Comparison of ENCODE assay signal across 8 cellular contexts in genomic region chr11:45872513-45873356, GRCh38. TPM values are rescaled to one million over a fixed set of nuclear protein-coding genes. Genes with fewer than 3 reads are reported as not detected.
DNase-seq lines count a peak whose midpoint lies in the region; ATAC-seq, FAIRE-seq and TF ChIP-seq lines count a peak whose summit lies in the region.

No MANE protein-coding gene starts in this region.

- peak overlapping the region in 1 of 3 donors; percentile 48 for H3K27ac Mint-ChIP-seq in CD4-positive, CD25-positive, alpha-beta regulatory T cell

- H3K27ac ChIP-seq in CD4-positive, CD25-positive, alpha-beta regulatory T cell (ENCODE audit: insufficient read depth, low read length, poor library complexity, severe bottlenecking): no peak overlapping the region
- H3K27ac ChIP-seq in heart left ventricle: no peak overlapping the region
- no peak overlapping the region for H3K27ac ChIP-seq in psoas muscle

- no peak for TF ChIP-seq POLR2A in H54 (IDR thresholded peaks at IDR 0.05; ENCODE audit: low read depth, low read length)
- TF ChIP-seq POLR2A in heart left ventricle (IDR thresholded peaks at IDR 0.05): no peak

- no peaks in the 10 kb centered on the region for H3K9me3 ChIP-seq in CD4-positive, CD25-positive, alpha-beta regulatory T cell (ENCODE audit: control insufficient read depth in 2 of 2, low read length in 2 of 2)
- H3K9me3 ChIP-seq in adipocyte (ENCODE audit: control insufficient read depth, low read length) (no peaks in the 10 kb centered on the region), heart left ventricle (no peaks in the 10 kb centered on the region), psoas muscle (no peaks in the 10 kb centered on the region)

- FAIRE-seq in H54 (lab: Jason Lieb, UNC): no peak

- intact Hi-C loops in heart left ventricle (cut with DNase I): loop anchor here in 2 of 10 donors (10.0 kb wide), 1 partner anchor 132 kb away; no protein-coding TSS in a partner anchor
- intact Hi-C loops in psoas muscle (cut with DNase I): loop anchor here (5.0 to 10.0 kb wide), 3 partner anchors 45 to 232 kb away; partner anchors contain the start of gene PEX16 (in 1 of the 2)

- WGBS in heart left ventricle, 4 donors: 62 to 71% (median 66%) methylated on average over 10 of the region's 10 CpGs
- WGBS in psoas muscle, 3 donors: 69 to 73% (median 69%) methylated on average over 10 of the region's 10 CpGs

- no peaks in the 10 kb centered on the region for H3K27me3 Mint-ChIP-seq in CD4-positive, CD25-positive, alpha-beta regulatory T cell

- H3K4me1 ChIP-seq in CD4-positive, CD25-positive, alpha-beta regulatory T cell (ENCODE audit: control insufficient read depth, insufficient read depth, low read length, poor library complexity, severe bottlenecking): no peaks in the 10 kb centered on the region
- H3K4me1 ChIP-seq in adipocyte (ENCODE audit: control insufficient read depth, insufficient read depth, low read length) (no peaks in the 10 kb centered on the region), heart left ventricle (peaks cover 0 to 14% (median 0%) of the 10 kb centered on the region in 12 donors), psoas muscle (no peaks in the 10 kb centered on the region)

- DNase-seq in CD4-positive, CD25-positive, alpha-beta regulatory T cell: peak in 2 of 3 donors; percentile 30 to 43
- DNase-seq in H54 (ENCODE audit: insufficient read length, low spot score) (peak; percentile 93), NCI-H526 (lab: John Stamatoyannopoulos, UW) (peak; percentile 32 to 83), adipocyte (ENCODE audit: low read depth) (peak; percentile 79), heart left ventricle (peak in 2 of 5 donors; percentile 51 to 57), psoas muscle (peak; percentile 51 to 66)

- peak; percentile 44 to 70 (median 60) for TF ChIP-seq CTCF in heart left ventricle (IDR thresholded peaks at IDR 0.05)
- peak; percentile 67 for TF ChIP-seq CTCF in psoas muscle (IDR thresholded peaks at IDR 0.05)

- no peaks in the 10 kb centered on the region for H3K9me3 Mint-ChIP-seq in CD4-positive, CD25-positive, alpha-beta regulatory T cell

- H3K4me3 Mint-ChIP-seq in CD4-positive, CD25-positive, alpha-beta regulatory T cell: no peak overlapping the region

- no peaks in the 10 kb centered on the region for H3K27me3 ChIP-seq in CD4-positive, CD25-positive, alpha-beta regulatory T cell (ENCODE audit: control insufficient read depth, insufficient read depth, low read length)
- no peaks in the 10 kb centered on the region for H3K27me3 ChIP-seq in adipocyte (replicated peaks; ENCODE audit: control insufficient read depth, insufficient read depth, low read length)
- H3K27me3 ChIP-seq in heart left ventricle: no peaks in the 10 kb centered on the region
- H3K27me3 ChIP-seq in psoas muscle (ENCODE audit: insufficient read depth in 3 of 3, low read length in 2 of 3): no peaks in the 10 kb centered on the region

- H3K36me3 Mint-ChIP-seq in CD4-positive, CD25-positive, alpha-beta regulatory T cell: peaks cover 62% of the 10 kb centered on the region

- H3K9ac ChIP-seq in adipocyte (ENCODE audit: low read length): no peak overlapping the region

- H3K4me3 ChIP-seq in CD4-positive, CD25-positive, alpha-beta regulatory T cell (ENCODE audit: low read depth, low read length): no peak overlapping the region
- no peak overlapping the region for H3K4me3 ChIP-seq in adipocyte (ENCODE audit: low read length)
- H3K4me3 ChIP-seq in heart left ventricle: no peak overlapping the region
- H3K4me3 ChIP-seq in psoas muscle: no peak overlapping the region

- peak; percentile 38 to 58 for ATAC-seq in CD4-positive, CD25-positive, alpha-beta regulatory T cell (ENCODE audit: low read depth in 2 of 2)
- peak in 3 of 4 donors; percentile 71 to 74 (median 72) for ATAC-seq in heart left ventricle
- ATAC-seq in psoas muscle: peak; percentile 80 to 88 (median 86)
- ATAC-seq in HG03565 (IDR thresholded peaks at IDR 0.05; ENCODE audit: unreplicated experiment): no peak
- ATAC-seq in HG02884 (IDR thresholded peaks at IDR 0.05; ENCODE audit: unreplicated experiment): no peak

- H3K4me1 Mint-ChIP-seq in CD4-positive, CD25-positive, alpha-beta regulatory T cell: no peaks in the 10 kb centered on the region

- H3K36me3 ChIP-seq in CD4-positive, CD25-positive, alpha-beta regulatory T cell (ENCODE audit: control insufficient read depth, insufficient read depth, low read length): peaks cover 83% of the 10 kb centered on the region
- H3K36me3 ChIP-seq in adipocyte (ENCODE audit: control insufficient read depth, insufficient read depth, low read length, severe bottlenecking) (peaks cover 84% of the 10 kb centered on the region), heart left ventricle (peaks cover 5 to 100% (median 96%) of the 10 kb centered on the region in 9 donors), psoas muscle (ENCODE audit: insufficient read depth in 1 of 2, low read depth in 1 of 2) (peaks cover 10 to 100% of the 10 kb centered on the region in 2 donors)

RNA-seq across cellular contexts. Expression of gene MAPK8IP1, which starts 12.7 kb away (rescaled TPM):
- 4.1 TPM for total RNA-seq in CD4-positive, CD25-positive, alpha-beta regulatory T cell
- polyA plus RNA-seq in CD4-positive, CD25-positive, alpha-beta regulatory T cell: under 1 TPM in 1 of 4 donors, not detected in 3; 0.18 TPM
- total RNA-seq in heart left ventricle (1 to 10 TPM; 5.0 to 8.0 (median 7.6) TPM), psoas muscle (1 to 10 TPM; 1.3 to 2.6 (median 2.0) TPM)
- polyA plus RNA-seq in heart left ventricle (1 to 10 TPM; 2.4 to 3.1 TPM), psoas muscle (under 1 TPM; 0.53 to 1.00 (median 0.82) TPM)

RNA-seq across cellular contexts. Expression of gene CRY2, which starts 25.5 kb away (rescaled TPM):
- 183 TPM for total RNA-seq in CD4-positive, CD25-positive, alpha-beta regulatory T cell
- polyA plus RNA-seq in CD4-positive, CD25-positive, alpha-beta regulatory T cell: 10 to 100 TPM; 23.4 to 34.1 (median 27.0) TPM
- total RNA-seq in heart left ventricle (100 to 1,000 TPM in 2 of 9 donors, 10 to 100 TPM in 7; 40.2 to 132 (median 72.7) TPM), psoas muscle (10 to 100 TPM; 28.7 to 64.5 (median 45.5) TPM)
- polyA plus RNA-seq in heart left ventricle (10 to 100 TPM; 23.2 to 26.6 TPM), psoas muscle (10 to 100 TPM; 15.4 to 30.7 (median 20.8) TPM)

RNA-seq across cellular contexts. Expression of gene FREY1, which starts 34.3 kb away (rescaled TPM):
- 1.8 TPM for total RNA-seq in CD4-positive, CD25-positive, alpha-beta regulatory T cell
- not detected for polyA plus RNA-seq in CD4-positive, CD25-positive, alpha-beta regulatory T cell
- total RNA-seq in heart left ventricle (under 1 TPM in 4 of 9 donors, not detected in 5; 0.37 to 1.00 (median 0.46) TPM), psoas muscle (under 1 TPM in 2 of 4 donors, not detected in 2; 0.37 to 0.56 TPM)
- polyA plus RNA-seq in heart left ventricle (under 1 TPM; 0.40 to 0.46 TPM), psoas muscle (under 1 TPM in 1 of 3 donors, not detected in 2; 0.14 TPM)

RNA-seq across cellular contexts. Expression of gene PEX16, which starts 44.9 kb away (rescaled TPM):
- 64.1 TPM for total RNA-seq in CD4-positive, CD25-positive, alpha-beta regulatory T cell
- polyA plus RNA-seq in CD4-positive, CD25-positive, alpha-beta regulatory T cell: 10 to 100 TPM; 52.6 to 62.0 (median 59.3) TPM
- total RNA-seq in heart left ventricle (10 to 100 TPM; 10.4 to 20.0 (median 14.6) TPM), psoas muscle (10 to 100 TPM; 12.1 to 23.5 (median 14.2) TPM)
- polyA plus RNA-seq in heart left ventricle (10 to 100 TPM; 16.3 to 22.8 TPM), psoas muscle (10 to 100 TPM; 19.7 to 23.5 (median 21.3) TPM)

RNA-seq across cellular contexts. Expression of gene LARGE2, which starts 49.7 kb away (rescaled TPM):
- total RNA-seq in CD4-positive, CD25-positive, alpha-beta regulatory T cell: 4.2 TPM
- 1 to 10 TPM in 2 of 4 donors, under 1 TPM in 2; 0.65 to 3.4 (median 1.2) TPM for polyA plus RNA-seq in CD4-positive, CD25-positive, alpha-beta regulatory T cell
- total RNA-seq in heart left ventricle: under 1 TPM in 1 of 9 donors, not detected in 8; 0.88 TPM
- under 1 TPM in 1 of 2 donors, not detected in 1; 0.17 TPM for polyA plus RNA-seq in heart left ventricle
- not detected for total RNA-seq in psoas muscle
- under 1 TPM in 1 of 3 donors, not detected in 2; 0.13 TPM for polyA plus RNA-seq in psoas muscle

Comparison
In these comparisons a context has a peak if more than half of its experiments do, and no peak if none do; other contexts are left out.
1. ATAC-seq: peak in CD4-positive, CD25-positive, alpha-beta regulatory T cell (2 of 2), heart left ventricle (3 of 4) and psoas muscle (4 of 4); none in HG03565 (single experiment) and HG02884 (single experiment).